In the genomic region with DNA sequence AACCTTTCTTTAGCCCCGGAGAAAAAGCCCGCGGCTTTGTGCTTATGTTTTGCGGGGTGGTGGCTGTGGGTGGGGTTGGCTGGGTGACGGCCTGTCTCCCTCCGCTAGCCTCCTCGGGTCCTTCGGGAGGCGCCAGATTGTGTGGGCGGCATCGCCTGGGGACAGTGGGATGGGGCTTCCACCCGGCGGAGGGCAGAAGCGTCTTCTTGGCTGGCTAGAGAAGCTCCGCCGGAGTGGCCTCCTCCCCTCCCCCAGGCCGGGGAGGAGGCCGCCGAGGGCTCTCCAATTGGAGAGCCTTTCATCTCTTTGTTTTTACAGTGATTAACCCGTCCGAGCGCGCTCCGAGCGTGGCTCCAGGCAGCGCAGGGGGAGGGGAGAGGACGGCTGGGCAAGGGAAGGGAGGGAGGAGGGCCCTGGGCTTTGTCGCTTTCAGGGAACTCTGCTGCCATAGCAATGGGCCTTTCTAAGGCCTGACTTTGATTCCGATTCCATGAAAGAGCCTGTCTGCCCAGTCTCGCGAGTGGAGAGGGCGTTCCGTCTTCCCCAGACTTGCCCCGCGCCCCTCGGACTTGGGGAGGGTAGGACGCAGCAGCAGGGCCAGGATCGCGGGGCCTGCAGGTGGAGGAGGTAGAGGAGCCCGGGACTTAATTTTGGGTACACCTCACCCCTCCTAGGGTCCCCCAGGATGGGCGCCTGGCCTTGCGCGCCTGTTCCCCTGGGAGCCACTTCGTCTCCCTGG, we compare ENCODE assay signal across 8 cellular contexts. TPM values are rescaled to one million over a fixed set of nuclear protein-coding genes. Genes with fewer than 3 reads are reported as not detected.
A peak's percentile ranks its signal among the peaks of the same experiment; 100 is the strongest.
DNase-seq lines count a peak whose midpoint lies in the region; ATAC-seq and TF ChIP-seq lines count a peak whose summit lies in the region.

No MANE protein-coding gene starts in this region.

- H3K4me1 ChIP-seq in mucosa of stomach (ENCODE audit: control insufficient read depth, insufficient read depth, low read length): peaks cover 27% of the 10 kb centered on the region

- in situ Hi-C loops in GM13976 (cut with MboI; ENCODE audit: low sequenced_read_pairs, unreplicated experiment): no loop called here

- no peaks in the 10 kb centered on the region for H3K36me3 Mint-ChIP-seq in activated CD4-positive, alpha-beta T cell treated with anti-CD3 and anti-CD28 coated beads for 36 hours (ENCODE audit: low read depth)
- no peaks in the 10 kb centered on the region for H3K36me3 Mint-ChIP-seq in T-cell

- DNase-seq in GM13976 (ENCODE audit: low spot score): peak; percentile 39
- DNase-seq in NCI-H446 treated with DMSO at 0.1 percent for 48 hours (lab: John Stamatoyannopoulos, UW): peak; percentile 56
- DNase-seq in dorsolateral prefrontal cortex: peak in 8 of 10 donors; percentile 29 to 62 (median 54)
- no peak for DNase-seq in activated CD4-positive, alpha-beta T cell treated with anti-CD3 and anti-CD28 coated beads for 36 hours
- no peak for DNase-seq in T-cell

- intact Hi-C loops in dorsolateral prefrontal cortex (cut with DNase I): no loop called here
- intact Hi-C loops in activated CD4-positive, alpha-beta T cell treated with anti-CD3 and anti-CD28 coated beads for 36 hours (cut with DNase I, micrococcal nuclease): loop anchor here in 1 of 2 experiments (2.0 kb wide), 1 partner anchor 58 kb away; no protein-coding TSS in a partner anchor

- ATAC-seq in activated CD4-positive, alpha-beta T cell treated with anti-CD3 and anti-CD28 coated beads for 36 hours: no peak
- no peak for ATAC-seq in T-cell (replicated peaks in 1 of 4)
- no peak for ATAC-seq in GM18909 (IDR thresholded peaks at IDR 0.05; ENCODE audit: poor library complexity, unreplicated experiment)
- ATAC-seq in HG02981 (IDR thresholded peaks at IDR 0.05; ENCODE audit: unreplicated experiment): no peak

- H3K27me3 Mint-ChIP-seq in activated CD4-positive, alpha-beta T cell treated with anti-CD3 and anti-CD28 coated beads for 36 hours: peaks cover 70% of the 10 kb centered on the region
- H3K27me3 Mint-ChIP-seq in T-cell: peaks cover 59 to 85% of the 10 kb centered on the region in 2 donors

- no peaks in the 10 kb centered on the region for H3K9me3 Mint-ChIP-seq in activated CD4-positive, alpha-beta T cell treated with anti-CD3 and anti-CD28 coated beads for 36 hours (ENCODE audit: low read depth)
- no peaks in the 10 kb centered on the region for H3K9me3 Mint-ChIP-seq in T-cell

- CTCF ChIA-PET in activated CD4-positive, alpha-beta T cell treated with anti-CD3 and anti-CD28 coated beads for 36 hours (lab: Charles Lee): interaction anchor here (1.1 to 1.2 kb wide), 2 partner anchors 61 to 62 kb away, joined by 3 read pairs; no protein-coding TSS in a partner anchor
- CTCF ChIA-PET in T-cell (lab: Charles Lee): no interaction called here

- peak overlapping the region in 8 of 59 donors; percentile 3 to 66 (median 32) for H3K27ac ChIP-seq in dorsolateral prefrontal cortex

- no peaks in the 10 kb centered on the region for H3K9me3 ChIP-seq in mucosa of stomach (ENCODE audit: control insufficient read depth, low read length)

- H3K4me1 Mint-ChIP-seq in activated CD4-positive, alpha-beta T cell treated with anti-CD3 and anti-CD28 coated beads for 36 hours: peaks cover 8% of the 10 kb centered on the region
- peaks cover 8 to 13% (median 10%) of the 10 kb centered on the region in 3 donors for H3K4me1 Mint-ChIP-seq in T-cell

- H3K36me3 ChIP-seq in mucosa of stomach (ENCODE audit: control insufficient read depth, insufficient read depth, low read length): no peaks in the 10 kb centered on the region

- H3K4me3 ChIP-seq in dorsolateral prefrontal cortex (peak overlapping the region; percentile 23 to 73 (median 53)), mucosa of stomach (ENCODE audit: low read length) (no peak overlapping the region)

- peak overlapping the region; percentile 31 for H3K9ac ChIP-seq in mucosa of stomach (ENCODE audit: low read length)

- no peak overlapping the region for H3K27ac Mint-ChIP-seq in activated CD4-positive, alpha-beta T cell treated with anti-CD3 and anti-CD28 coated beads for 36 hours
- no peak overlapping the region for H3K27ac Mint-ChIP-seq in T-cell

- no peak overlapping the region for H3K4me3 Mint-ChIP-seq in activated CD4-positive, alpha-beta T cell treated with anti-CD3 and anti-CD28 coated beads for 36 hours
- no peak overlapping the region for H3K4me3 Mint-ChIP-seq in T-cell

- TF ChIP-seq CTCF in GM13976 (IDR thresholded peaks at IDR 0.05; ENCODE audit: borderline replicate concordance, control extremely low read depth, extremely low read depth, insufficient read depth, missing control alignments) (no peak), dorsolateral prefrontal cortex (IDR thresholded peaks at IDR 0.05 in 54 of 56, conservative IDR thresholded peaks at IDR 0.05 in 2 of 56; ENCODE audit: low read depth in 1 of 56, partially characterized antibody in 56 of 56) (no peak)

- POLR2A ChIA-PET in activated CD4-positive, alpha-beta T cell treated with anti-CD3 and anti-CD28 coated beads for 36 hours (lab: Charles Lee): no interaction called here
- POLR2A ChIA-PET in T-cell (lab: Charles Lee): no interaction called here

- peaks cover 0 to 21% (median 0%) of the 10 kb centered on the region in 45 donors for H3K27me3 ChIP-seq in dorsolateral prefrontal cortex
- peaks cover 92% of the 10 kb centered on the region for H3K27me3 ChIP-seq in mucosa of stomach (ENCODE audit: control insufficient read depth, insufficient read depth, low read length)

RNA-seq across cellular contexts. Expression of a gene that starts 36.7 kb away (rescaled TPM):
- under 1 TPM in 17 of 120 experiments, not detected in 103; 0.08 to 0.23 (median 0.12) TPM for total RNA-seq in dorsolateral prefrontal cortex
- not detected for total RNA-seq in activated CD4-positive, alpha-beta T cell treated with anti-CD3 and anti-CD28 coated beads for 36 hours
- under 1 TPM in 2 of 5 donors, not detected in 3; 0.06 TPM for total RNA-seq in T-cell

RNA-seq across cellular contexts. Expression of a gene that starts 41.7 kb away (rescaled TPM):
- total RNA-seq in dorsolateral prefrontal cortex (under 1 TPM in 7 of 120 experiments, not detected in 113; 0.13 to 0.20 (median 0.15) TPM), T-cell (not detected)
- total RNA-seq in activated CD4-positive, alpha-beta T cell treated with anti-CD3 and anti-CD28 coated beads for 36 hours: not detected

RNA-seq across cellular contexts. Expression of a gene that starts 46.9 kb away (rescaled TPM):
- total RNA-seq in dorsolateral prefrontal cortex (not detected), T-cell (not detected)
- total RNA-seq in activated CD4-positive, alpha-beta T cell treated with anti-CD3 and anti-CD28 coated beads for 36 hours: not detected

Comparison
In these comparisons a context has a peak if more than half of its experiments do, and no peak if none do; other contexts are left out.
1. DNase-seq: peak in GM13976 (single experiment), NCI-H446 treated with DMSO at 0.1 percent for 48 hours (single experiment) and dorsolateral prefrontal cortex (8 of 10); none in activated CD4-positive, alpha-beta T cell treated with anti-CD3 and anti-CD28 coated beads for 36 hours (single experiment) and T-cell (0 of 34).